8 cellular contexts compared by ENCODE assay signal in genomic region chr15:45187578-45187893, GRCh38. TPM values are rescaled to one million over a fixed set of nuclear protein-coding genes. Genes with fewer than 3 reads are reported as not detected.
A peak's percentile ranks its signal among the peaks of the same experiment; 100 is the strongest.
DNase-seq lines count a peak whose midpoint lies in the region; TF ChIP-seq lines count a peak whose summit lies in the region.

No MANE protein-coding gene starts in this region.

- H3K79me2 ChIP-seq in KMS-11 (ENCODE audit: insufficient read depth, low read depth) (no peaks in the 10 kb centered on the region), osteoblast (ENCODE audit: insufficient read depth, low read length) (no peaks in the 10 kb centered on the region)

- H4K20me1 ChIP-seq in KMS-11 (ENCODE audit: insufficient read depth) (no peaks in the 10 kb centered on the region), osteoblast (ENCODE audit: insufficient read depth, low read length) (no peaks in the 10 kb centered on the region)

- H3K4me2 ChIP-seq in KMS-11 (0 out of 2 replicates have a peak overlapping the region, but pooled peaks have one; percentile 29), osteoblast (ENCODE audit: insufficient read depth, low read length) (peak overlapping the region; percentile 32)

- no peak overlapping the region for H3K9ac ChIP-seq in KMS-11

- H3K36me3 ChIP-seq in BE2C: peaks cover 23% of the 10 kb centered on the region
- H3K36me3 ChIP-seq in KMS-11 (ENCODE audit: insufficient read depth): no peaks in the 10 kb centered on the region
- H3K36me3 ChIP-seq in osteoblast (ENCODE audit: insufficient read depth, low read length): no peaks in the 10 kb centered on the region

- no peaks in the 10 kb centered on the region for H3K27me3 ChIP-seq in BE2C
- no peaks in the 10 kb centered on the region for H3K27me3 ChIP-seq in KMS-11 (ENCODE audit: insufficient read depth, low read depth)
- H3K27me3 ChIP-seq in osteoblast (ENCODE audit: insufficient read depth, low read length): peaks cover 37% of the 10 kb centered on the region

- DNase-seq in BE2C: no peak
- DNase-seq in epithelial cell of esophagus (ENCODE audit: low read depth): no peak
- DNase-seq in osteoblast (ENCODE audit: insufficient read length, low spot score, missing footprints): no peak
- DNase-seq in NCI-H1694 treated with DMSO at 0.1 percent for 48 hours (lab: John Stamatoyannopoulos, UW): no peak
- DNase-seq in NCI-H748 (lab: John Stamatoyannopoulos, UW; ENCODE audit: unreplicated experiment): no peak
- DNase-seq in posterior vena cava (ENCODE audit: low spot score): no peak
- no peak for DNase-seq in NCI-H510A treated with DMSO at 0.1 percent for 48 hours (lab: John Stamatoyannopoulos, UW)

- H3K4me3 ChIP-seq in BE2C (ENCODE audit: low read depth, low read length) (peak overlapping the region; percentile 99), KMS-11 (IDR thresholded peaks at IDR 0.05; ENCODE audit: insufficient read depth, low read depth, low read length) (no peak overlapping the region), epithelial cell of esophagus (ENCODE audit: low read length) (peak overlapping the region; percentile 62), osteoblast (ENCODE audit: insufficient read depth, low read length) (peak overlapping the region; percentile 46)

- TF ChIP-seq CTCF in BE2C (IDR thresholded peaks at IDR 0.05; ENCODE audit: low read depth, low read length): no peak
- no peak for TF ChIP-seq CTCF in KMS-11 (conservative IDR thresholded peaks at IDR 0.05; ENCODE audit: low read depth, low read length)
- TF ChIP-seq CTCF in epithelial cell of esophagus (IDR thresholded peaks at IDR 0.05; ENCODE audit: insufficient read depth, low read depth, low read length, missing control alignments): no peak
- no peak for TF ChIP-seq CTCF in osteoblast (IDR thresholded peaks at IDR 0.05; ENCODE audit: extremely low read depth, low read depth, low read length)

- H2AFZ ChIP-seq in KMS-11 (ENCODE audit: low read depth): no peak overlapping the region
- no peak overlapping the region for H2AFZ ChIP-seq in osteoblast (ENCODE audit: low read length)

- H3K4me1 ChIP-seq in BE2C: peaks cover 29% of the 10 kb centered on the region
- peaks cover 16% of the 10 kb centered on the region for H3K4me1 ChIP-seq in KMS-11 (ENCODE audit: low read depth, poor library complexity, severe bottlenecking)
- peaks cover 16% of the 10 kb centered on the region for H3K4me1 ChIP-seq in osteoblast (ENCODE audit: insufficient read depth, low read length)

- intact Hi-C loops in posterior vena cava (cut with DNase I): no loop called here

- H3K27ac ChIP-seq in KMS-11: no peak overlapping the region
- no peak overlapping the region for H3K27ac ChIP-seq in osteoblast (ENCODE audit: low read depth, low read length)

- H3K9me3 ChIP-seq in BE2C: no peaks in the 10 kb centered on the region
- H3K9me3 ChIP-seq in osteoblast (ENCODE audit: low read depth, low read length): no peaks in the 10 kb centered on the region

RNA-seq across cellular contexts. Expression of gene SHF, which starts 0.2 kb away (rescaled TPM):
- 106 TPM for polyA plus RNA-seq in BE2C (2012; ENCODE audit: insufficient read depth, insufficient read length, low read depth)
- total RNA-seq in osteoblast (3.3 and 4.1 TPM in 2 replicates), posterior vena cava (1 to 10 TPM; 8.0 to 8.5 TPM)

RNA-seq across cellular contexts. Expression of gene DUOX1, which starts 57.7 kb away (rescaled TPM):
- polyA plus RNA-seq in BE2C (2012; ENCODE audit: insufficient read depth, insufficient read length, low read depth): 1.4 TPM
- total RNA-seq in osteoblast (under 0.01 and 0.29 TPM in 2 replicates), posterior vena cava (1 to 10 TPM in 1 of 2 donors, under 1 TPM in 1; 0.62 to 4.4 TPM)

RNA-seq across cellular contexts. Expression of gene DUOXA1, which starts 57.9 kb away (rescaled TPM):
- polyA plus RNA-seq in BE2C (2012; ENCODE audit: insufficient read depth, insufficient read length, low read depth): not detected
- total RNA-seq in osteoblast (0.29 and 0.36 TPM in 2 replicates), posterior vena cava (1 to 10 TPM in 1 of 2 donors, under 1 TPM in 1; 0.81 to 5.3 TPM)
